2 cellular contexts compared by ENCODE assay signal in genomic region chr14:96583605-96584041, GRCh38.
TF ChIP-seq lines count a peak whose summit lies in the region.

No MANE protein-coding gene starts in this region.

TF ChIP-seq in SK-N-SH treated with all-trans-retinoic acid at 6 μM for 48 hours, 23 proteins besides CTCF, POLR2A, EP300 and RAD21:
- TF ChIP-seq CREB5 (CRISPR knock-in tag; IDR thresholded peaks at IDR 0.05; ENCODE audit: low read depth) (no peak), ZNF8 (CRISPR knock-in tag; IDR thresholded peaks at IDR 0.05) (no peak), OSR1 (CRISPR knock-in tag; IDR thresholded peaks at IDR 0.05) (no peak), ESRRG (CRISPR knock-in tag; IDR thresholded peaks at IDR 0.05) (no peak), ZNF70 (CRISPR knock-in tag; IDR thresholded peaks at IDR 0.05) (no peak), ISL1 (CRISPR knock-in tag; IDR thresholded peaks at IDR 0.05) (no peak), CSDC2 (CRISPR knock-in tag; IDR thresholded peaks at IDR 0.05) (no peak), ZC3H10 (CRISPR knock-in tag; IDR thresholded peaks at IDR 0.05) (no peak), SNAI2 (CRISPR knock-in tag; IDR thresholded peaks at IDR 0.05) (no peak), POU6F1 (CRISPR knock-in tag; IDR thresholded peaks at IDR 0.05; ENCODE audit: borderline replicate concordance, low read depth) (no peak), TOX (CRISPR knock-in tag; IDR thresholded peaks at IDR 0.05; ENCODE audit: borderline replicate concordance) (no peak), ARNTL (CRISPR knock-in tag; IDR thresholded peaks at IDR 0.05; ENCODE audit: borderline replicate concordance, low read depth) (no peak)

TF ChIP-seq in SK-N-SH, 30 proteins besides CTCF, POLR2A, EP300 and RAD21 (continued from another document):
- TF ChIP-seq USF2 (IDR thresholded peaks at IDR 0.05; ENCODE audit: borderline replicate concordance, low read depth, low read length) (no peak), GABPA (IDR thresholded peaks at IDR 0.05; ENCODE audit: low read depth) (no peak), MXI1 (IDR thresholded peaks at IDR 0.05; ENCODE audit: low read depth, low read length) (no peak), RFX5 (IDR thresholded peaks at IDR 0.05; ENCODE audit: low read length) (no peak), USF1 (IDR thresholded peaks at IDR 0.05; ENCODE audit: borderline replicate concordance, low read depth) (no peak), PBX3 (IDR thresholded peaks at IDR 0.05) (no peak), NFIC (IDR thresholded peaks at IDR 0.05; ENCODE audit: borderline replicate concordance) (no peak), SMC3 (IDR thresholded peaks at IDR 0.05; ENCODE audit: low read depth, low read length) (no peak), GATA2 (CRISPR knock-in tag; IDR thresholded peaks at IDR 0.05) (no peak), JUND (IDR thresholded peaks at IDR 0.05) (no peak), RXRA (IDR thresholded peaks at IDR 0.05; ENCODE audit: borderline replicate concordance, low read depth) (no peak), NRF1 (IDR thresholded peaks at IDR 0.05; ENCODE audit: low read depth, low read length) (no peak), IRF3 (IDR thresholded peaks at IDR 0.05; ENCODE audit: low read depth, low read length) (no peak), TAF1 (IDR thresholded peaks at IDR 0.05; ENCODE audit: borderline replicate concordance, low read depth, low read length) (no peak)
